Comparison of ENCODE assay signal across 8 cellular contexts in the genomic region with DNA sequence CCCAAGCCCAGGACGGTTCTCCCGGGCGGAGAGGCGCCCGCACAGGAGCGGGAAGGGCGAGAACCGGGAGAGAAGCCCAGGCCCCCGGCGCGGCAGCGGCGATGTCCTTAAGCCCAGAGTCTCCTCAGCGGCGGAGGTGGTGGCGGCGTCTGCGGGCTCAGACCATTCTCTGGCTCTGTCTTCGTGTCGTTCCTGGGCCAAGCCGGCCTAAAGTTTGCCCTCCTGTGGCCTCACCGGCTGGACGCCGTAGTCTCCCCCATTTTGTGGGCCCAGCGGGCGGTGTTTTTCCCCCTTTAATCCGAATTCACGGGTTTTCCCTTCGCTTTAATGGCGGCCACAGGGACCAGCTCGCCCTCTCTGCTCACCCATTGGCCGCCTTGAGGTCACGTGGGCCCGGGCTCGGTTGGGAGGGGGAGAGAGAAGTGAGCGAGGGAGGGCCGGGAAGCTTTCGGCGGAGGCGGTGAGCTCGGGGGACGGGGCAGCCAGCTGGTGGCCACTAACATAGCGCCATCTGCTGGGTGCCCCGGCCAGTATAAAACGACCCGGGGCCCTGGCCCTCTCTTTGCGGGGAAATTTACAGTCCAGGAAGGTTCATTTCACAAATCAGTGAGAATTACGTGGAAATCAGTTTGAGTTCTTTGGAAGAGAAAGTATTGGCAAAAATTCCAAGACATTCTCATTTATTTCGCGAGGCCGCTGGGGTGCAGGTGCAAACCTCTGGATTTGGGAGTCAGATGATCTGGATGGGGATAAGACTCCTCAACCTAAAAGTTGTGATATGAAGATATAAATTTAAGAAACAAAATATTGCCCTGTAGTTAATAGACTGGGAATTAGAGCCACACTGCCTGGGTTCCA. TPM values are rescaled to one million over a fixed set of nuclear protein-coding genes. Genes with fewer than 3 reads are reported as not detected.
DNase-seq lines count a peak whose midpoint lies in the region; ATAC-seq, FAIRE-seq and TF ChIP-seq lines count a peak whose summit lies in the region.

No MANE protein-coding gene starts in this region.

- H3K9ac ChIP-seq in BLaER1 = peak overlapping the region; percentile 100

- POLR2A ChIA-PET in activated CD4-positive, alpha-beta T cell treated with anti-CD3 and anti-CD28 coated beads for 36 hours (lab: Charles Lee) = interaction anchor here (1.1 kb wide), 2 partner anchors 12 to 203 kb away, joined by 6 to 7 read pairs; partner anchors contain the start of gene BRIP1

- DNase-seq in GM19239 (ENCODE audit: insufficient read length, low spot score) (peak; percentile 98), NCI-H510A treated with DMSO at 0.1 percent for 48 hours (lab: John Stamatoyannopoulos, UW) (peak; percentile 99), choroid plexus epithelial cell (ENCODE audit: low read depth) (peak; percentile 99), kidney glomerular epithelial cell (lab: John Stamatoyannopoulos, UW) (peak; percentile 96)
- DNase-seq in activated CD4-positive, alpha-beta T cell treated with anti-CD3 and anti-CD28 coated beads for 36 hours = peak; percentile 99
- peak; percentile 97 to 99 for DNase-seq in stimulated activated CD4-positive, alpha-beta T cell treated with anti-CD3 and anti-CD28 coated beads, Interleukin-15, amount 100 ng/mL, for 48 hours (ENCODE audit: low read depth in 2 of 2)

- intact Hi-C loops in activated CD4-positive, alpha-beta T cell treated with anti-CD3 and anti-CD28 coated beads for 36 hours (cut with DNase I, micrococcal nuclease) = loop anchor here (1.0 to 10.0 kb wide), 14 partner anchors 27 to 1541 kb away; partner anchors contain the start of genes BRIP1 (in 2 of the 2), INTS2 (in 2 of the 2), APPBP2 (in 1 of the 2) and BCAS3 (in 1 of the 2)

- H3K4me3 ChIP-seq in BLaER1 (peak overlapping the region; percentile 98), choroid plexus epithelial cell (ENCODE audit: low read depth, low read length) (peak overlapping the region; percentile 99)

- H3K4me2 ChIP-seq in BLaER1 = peak overlapping the region; percentile 31

- CTCF ChIA-PET in activated CD4-positive, alpha-beta T cell treated with anti-CD3 and anti-CD28 coated beads for 36 hours (lab: Charles Lee) = interaction anchor here (0.7 to 1.6 kb wide), 15 partner anchors 10 to 609 kb away, joined by 3 to 9 read pairs (median 3); partner anchors contain the start of gene BRIP1

- FAIRE-seq in GM19239 (lab: Jason Lieb, UNC) = peak; percentile 87

- peaks cover 16% of the 10 kb centered on the region for H3K36me3 ChIP-seq in BLaER1

- no peaks in the 10 kb centered on the region for H3K27me3 Mint-ChIP-seq in activated CD4-positive, alpha-beta T cell treated with anti-CD3 and anti-CD28 coated beads for 36 hours

- peak overlapping the region; percentile 98 for H3K27ac Mint-ChIP-seq in activated CD4-positive, alpha-beta T cell treated with anti-CD3 and anti-CD28 coated beads for 36 hours

- no peaks in the 10 kb centered on the region for H3K9me3 ChIP-seq in BLaER1

- no peaks in the 10 kb centered on the region for H3K9me3 Mint-ChIP-seq in activated CD4-positive, alpha-beta T cell treated with anti-CD3 and anti-CD28 coated beads for 36 hours (ENCODE audit: low read depth)

- H3K27me3 ChIP-seq in BLaER1 = no peaks in the 10 kb centered on the region

- H4K20me1 ChIP-seq in BLaER1 = peaks cover 41% of the 10 kb centered on the region

- peaks cover 28% of the 10 kb centered on the region for H3K4me1 Mint-ChIP-seq in activated CD4-positive, alpha-beta T cell treated with anti-CD3 and anti-CD28 coated beads for 36 hours

- TF ChIP-seq CTCF in choroid plexus epithelial cell (conservative IDR thresholded peaks at IDR 0.05; ENCODE audit: low read depth, low read length) = peak; percentile 87

- peaks cover 20% of the 10 kb centered on the region for H3K36me3 Mint-ChIP-seq in activated CD4-positive, alpha-beta T cell treated with anti-CD3 and anti-CD28 coated beads for 36 hours (ENCODE audit: low read depth)

- H3K27ac ChIP-seq in BLaER1 = peak overlapping the region; percentile 99

- ATAC-seq in HG03442 (IDR thresholded peaks at IDR 0.05; ENCODE audit: unreplicated experiment) = peak; percentile 91
- peak; percentile 94 for ATAC-seq in activated CD4-positive, alpha-beta T cell treated with anti-CD3 and anti-CD28 coated beads for 36 hours

- peak overlapping the region; percentile 98 for H3K4me3 Mint-ChIP-seq in activated CD4-positive, alpha-beta T cell treated with anti-CD3 and anti-CD28 coated beads for 36 hours

- peaks cover 27% of the 10 kb centered on the region for H3K4me1 ChIP-seq in BLaER1

RNA-seq across cellular contexts. Expression of gene MED13, which starts 0.8 kb away (rescaled TPM):
- total RNA-seq in activated CD4-positive, alpha-beta T cell treated with anti-CD3 and anti-CD28 coated beads for 36 hours = 10 to 100 TPM; 33.7 to 49.8 TPM

Comparison
In these comparisons a context has a peak if more than half of its experiments do, and no peak if none do; other contexts are left out.
1. Peak in every context shown above with its lines: DNase-seq, ATAC-seq, H3K4me3 ChIP-seq and H3K27ac ChIP-seq.